Comparison of ENCODE assay signal across 10 cellular contexts in the genomic region with DNA sequence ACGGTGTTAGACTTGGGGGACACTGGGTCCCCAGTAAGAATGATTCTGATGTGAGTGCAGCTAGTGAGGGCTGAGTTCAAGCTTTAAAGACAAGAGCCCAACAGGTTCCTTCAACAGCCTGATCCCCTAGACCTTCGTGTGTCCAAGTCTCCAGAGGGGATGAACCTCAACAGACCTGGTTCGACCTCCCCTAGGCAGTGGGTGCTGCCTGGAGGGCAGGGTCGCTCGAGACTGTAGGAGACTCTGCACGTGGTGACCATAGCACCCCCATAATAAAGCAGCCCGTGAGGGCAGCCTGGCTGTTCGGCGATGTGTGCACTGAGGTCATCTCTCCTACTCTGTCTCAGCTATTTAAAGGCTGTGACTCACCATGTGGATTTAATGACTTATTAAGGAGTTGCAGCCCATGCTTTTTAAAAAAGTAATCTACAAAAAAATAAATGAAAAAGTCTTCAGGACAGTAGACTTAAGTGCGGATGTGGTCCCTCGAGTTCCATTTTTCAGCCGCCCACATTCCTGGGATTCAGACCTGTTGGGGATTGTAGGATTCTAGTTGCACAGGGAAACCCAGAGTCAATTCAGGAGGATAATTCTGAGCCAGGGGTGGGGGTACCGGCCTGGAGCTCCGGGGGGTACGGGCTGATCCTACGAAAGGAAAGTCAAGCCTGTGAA. TPM values are rescaled to one million over a fixed set of nuclear protein-coding genes. Genes with fewer than 3 reads are reported as not detected.
DNase-seq lines count a peak whose midpoint lies in the region; ATAC-seq and TF ChIP-seq lines count a peak whose summit lies in the region.
"Had no signal": no experiment of that assay in that cellular context is flagged by ENCODE, and none has a peak within 500 bp of the region (broad histone marks: within the 10 kb centered on the region; RNA-seq: fewer than 3 reads in every experiment).

No MANE protein-coding gene starts in this region.

- H3K36me3 ChIP-seq in adipocyte (ENCODE audit: control insufficient read depth, insufficient read depth, low read length, severe bottlenecking) (no peaks in the 10 kb centered on the region), uterus (no peaks in the 10 kb centered on the region)
- H3K36me3 ChIP-seq: Peyer's patch, prostate gland had no signal

- intact Hi-C loops in cardiac septum (cut with DNase I) (no loop called here), Right ventricle myocardium superior (cut with DNase I) (loop anchor here (10.0 kb wide), 1 partner anchor 791 kb away; no protein-coding TSS in a partner anchor), uterus (cut with DNase I; ENCODE audit: low total_unique reads) (no loop called here)

- TF ChIP-seq POLR2A in uterus (IDR thresholded peaks at IDR 0.05), result no peak

- H3K9me3 Mint-ChIP-seq in immature natural killer cell, result no peaks in the 10 kb centered on the region

- ATAC-seq in Right ventricle myocardium superior (ENCODE audit: poor library complexity) (no peak), GM21717 (IDR thresholded peaks at IDR 0.05; ENCODE audit: unreplicated experiment) (no peak)

- H3K27ac ChIP-seq in uterus, result peak overlapping the region; percentile 72 to 82
- H3K27ac ChIP-seq: Peyer's patch, prostate gland had no signal

- peak overlapping the region; percentile 30 for H3K9ac ChIP-seq in adipocyte (ENCODE audit: low read length)

- H3K36me3 Mint-ChIP-seq in immature natural killer cell, result no peaks in the 10 kb centered on the region

- DNase-seq in cardiac septum (ENCODE audit: low spot score) (peak; percentile 73), Right ventricle myocardium superior (no peak), adipocyte (ENCODE audit: low read depth) (peak; percentile 72), immature natural killer cell (no peak), uterus (peak; percentile 45 to 63), NCI-H128 (lab: John Stamatoyannopoulos, UW; ENCODE audit: unreplicated experiment) (no peak)
- no peak for DNase-seq in stimulated activated CD4-positive, alpha-beta T cell treated with anti-CD3 and anti-CD28 coated beads, Interleukin-1b, Interleukin-23, amount 100 ng/mL, for 48 hours

- peak overlapping the region in 1 of 5 donors; percentile 25 for H3K4me3 Mint-ChIP-seq in immature natural killer cell

- H3K4me1 ChIP-seq in adipocyte (ENCODE audit: control insufficient read depth, insufficient read depth, low read length) (peaks cover 27% of the 10 kb centered on the region), uterus (peaks cover 4% of the 10 kb centered on the region in 2 donors)

- no peaks in the 10 kb centered on the region for H3K9me3 ChIP-seq in adipocyte (ENCODE audit: control insufficient read depth, low read length)
- no peaks in the 10 kb centered on the region for H3K9me3 ChIP-seq in uterus
- H3K9me3 ChIP-seq: Peyer's patch, prostate gland had no signal

- no peak for TF ChIP-seq CTCF in uterus (IDR thresholded peaks at IDR 0.05)

- peaks cover 17 to 31% of the 10 kb centered on the region in 2 donors for H3K4me1 Mint-ChIP-seq in immature natural killer cell

- H3K27me3 Mint-ChIP-seq in immature natural killer cell (ENCODE audit: low read depth in 3 of 3), result peaks cover 12 to 16% (median 16%) of the 10 kb centered on the region in 3 donors

- H3K4me3 ChIP-seq in adipocyte (ENCODE audit: low read length) (peak overlapping the region; percentile 60), uterus (no peak overlapping the region)
- H3K4me3 ChIP-seq: Peyer's patch, prostate gland had no signal

- H3K27ac Mint-ChIP-seq in immature natural killer cell, result peak overlapping the region in 4 of 6 donors; percentile 53 to 87 (median 82)

- H3K27me3 ChIP-seq in adipocyte (replicated peaks; ENCODE audit: control insufficient read depth, insufficient read depth, low read length) (no peaks in the 10 kb centered on the region), uterus (no peaks in the 10 kb centered on the region)
- H3K27me3 ChIP-seq: Peyer's patch had no signal

RNA-seq across cellular contexts. Expression of a gene that starts 23.4 kb away (rescaled TPM):
- total RNA-seq in cardiac septum, result 104 TPM
- total RNA-seq in Right ventricle myocardium superior, result 70.3 TPM
- 10 to 100 TPM; 13.6 to 72.3 (median 49.2) TPM for polyA plus RNA-seq in immature natural killer cell
- total RNA-seq in uterus, result 10 to 100 TPM; 25.0 to 44.4 (median 35.8) TPM

Comparison
In these comparisons a context has a peak if more than half of its experiments do, and no peak if none do; other contexts are left out.
1. DNase-seq: peak in cardiac septum (single experiment), adipocyte (single experiment) and uterus (2 of 2); none in Right ventricle myocardium superior (single experiment), immature natural killer cell (0 of 3), NCI-H128 (single experiment) and stimulated activated CD4-positive, alpha-beta T cell treated with anti-CD3 and anti-CD28 coated beads, Interleukin-1b, Interleukin-23, amount 100 ng/mL, for 48 hours (single experiment).